2 cellular contexts compared by ENCODE assay signal in the genomic region with DNA sequence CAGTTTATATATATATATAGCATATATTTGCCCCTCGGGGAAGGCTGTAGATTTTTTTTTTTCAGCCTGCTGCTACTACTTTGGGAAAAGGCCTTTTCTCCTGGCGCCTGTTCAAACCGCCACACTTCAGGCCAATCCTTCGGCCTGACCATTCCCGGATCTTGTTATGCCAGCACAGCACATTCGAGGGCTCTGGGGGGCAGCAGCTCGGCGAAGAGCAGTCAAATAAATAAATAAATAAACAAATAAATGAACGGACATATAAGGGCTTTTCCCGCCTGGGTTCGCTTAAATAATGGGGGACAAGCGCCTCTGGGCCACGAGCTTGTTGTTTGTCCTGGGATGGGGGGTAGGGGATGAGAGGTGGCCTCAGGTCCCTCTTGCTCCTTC.
TF ChIP-seq lines count a peak whose summit lies in the region.

No MANE protein-coding gene starts in this region.

TF ChIP-seq in WTC11, 78 proteins besides CTCF, POLR2A, EP300 and RAD21:
- TF ChIP-seq, protein P1, sequence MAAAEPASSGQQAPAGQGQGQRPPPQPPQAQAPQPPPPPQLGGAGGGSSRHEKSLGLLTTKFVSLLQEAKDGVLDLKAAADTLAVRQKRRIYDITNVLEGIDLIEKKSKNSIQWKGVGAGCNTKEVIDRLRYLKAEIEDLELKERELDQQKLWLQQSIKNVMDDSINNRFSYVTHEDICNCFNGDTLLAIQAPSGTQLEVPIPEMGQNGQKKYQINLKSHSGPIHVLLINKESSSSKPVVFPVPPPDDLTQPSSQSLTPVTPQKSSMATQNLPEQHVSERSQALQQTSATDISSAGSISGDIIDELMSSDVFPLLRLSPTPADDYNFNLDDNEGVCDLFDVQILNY (CRISPR knock-in tag; IDR thresholded peaks at IDR 0.05): no peak
- TF ChIP-seq, protein P2, sequence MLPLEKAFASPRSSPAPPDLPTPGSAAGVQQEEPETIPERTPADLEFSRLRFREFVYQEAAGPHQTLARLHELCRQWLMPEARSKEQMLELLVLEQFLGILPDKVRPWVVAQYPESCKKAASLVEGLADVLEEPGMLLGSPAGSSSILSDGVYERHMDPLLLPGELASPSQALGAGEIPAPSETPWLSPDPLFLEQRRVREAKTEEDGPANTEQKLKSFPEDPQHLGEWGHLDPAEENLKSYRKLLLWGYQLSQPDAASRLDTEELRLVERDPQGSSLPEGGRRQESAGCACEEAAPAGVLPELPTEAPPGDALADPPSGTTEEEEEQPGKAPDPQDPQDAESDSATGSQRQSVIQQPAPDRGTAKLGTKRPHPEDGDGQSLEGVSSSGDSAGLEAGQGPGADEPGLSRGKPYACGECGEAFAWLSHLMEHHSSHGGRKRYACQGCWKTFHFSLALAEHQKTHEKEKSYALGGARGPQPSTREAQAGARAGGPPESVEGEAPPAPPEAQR (CRISPR knock-in tag; IDR thresholded peaks at IDR 0.05): no peak
- TF ChIP-seq CREB1 (CRISPR knock-in tag; IDR thresholded peaks at IDR 0.05): no peak
- TF ChIP-seq, protein P3, sequence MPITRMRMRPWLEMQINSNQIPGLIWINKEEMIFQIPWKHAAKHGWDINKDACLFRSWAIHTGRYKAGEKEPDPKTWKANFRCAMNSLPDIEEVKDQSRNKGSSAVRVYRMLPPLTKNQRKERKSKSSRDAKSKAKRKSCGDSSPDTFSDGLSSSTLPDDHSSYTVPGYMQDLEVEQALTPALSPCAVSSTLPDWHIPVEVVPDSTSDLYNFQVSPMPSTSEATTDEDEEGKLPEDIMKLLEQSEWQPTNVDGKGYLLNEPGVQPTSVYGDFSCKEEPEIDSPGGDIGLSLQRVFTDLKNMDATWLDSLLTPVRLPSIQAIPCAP (CRISPR knock-in tag; IDR thresholded peaks at IDR 0.05): no peak
- no peak; the same call in 1 of the 2 replicates for TF ChIP-seq TP53 (CRISPR knock-in tag; IDR thresholded peaks at IDR 0.05)
- no peak for TF ChIP-seq USF1 (CRISPR knock-in tag; IDR thresholded peaks at IDR 0.05)
- no peak for TF ChIP-seq ZNF425 (CRISPR knock-in tag; conservative IDR thresholded peaks at IDR 0.05)
- TF ChIP-seq NFATC4 (CRISPR knock-in tag; IDR thresholded peaks at IDR 0.05): no peak
- no peak for TF ChIP-seq ZNF532 (CRISPR knock-in tag; IDR thresholded peaks at IDR 0.05; ENCODE audit: borderline replicate concordance)

TF ChIP-seq in HepG2, 621 proteins besides CTCF, POLR2A, EP300 and RAD21:
- TF ChIP-seq, protein P4, sequence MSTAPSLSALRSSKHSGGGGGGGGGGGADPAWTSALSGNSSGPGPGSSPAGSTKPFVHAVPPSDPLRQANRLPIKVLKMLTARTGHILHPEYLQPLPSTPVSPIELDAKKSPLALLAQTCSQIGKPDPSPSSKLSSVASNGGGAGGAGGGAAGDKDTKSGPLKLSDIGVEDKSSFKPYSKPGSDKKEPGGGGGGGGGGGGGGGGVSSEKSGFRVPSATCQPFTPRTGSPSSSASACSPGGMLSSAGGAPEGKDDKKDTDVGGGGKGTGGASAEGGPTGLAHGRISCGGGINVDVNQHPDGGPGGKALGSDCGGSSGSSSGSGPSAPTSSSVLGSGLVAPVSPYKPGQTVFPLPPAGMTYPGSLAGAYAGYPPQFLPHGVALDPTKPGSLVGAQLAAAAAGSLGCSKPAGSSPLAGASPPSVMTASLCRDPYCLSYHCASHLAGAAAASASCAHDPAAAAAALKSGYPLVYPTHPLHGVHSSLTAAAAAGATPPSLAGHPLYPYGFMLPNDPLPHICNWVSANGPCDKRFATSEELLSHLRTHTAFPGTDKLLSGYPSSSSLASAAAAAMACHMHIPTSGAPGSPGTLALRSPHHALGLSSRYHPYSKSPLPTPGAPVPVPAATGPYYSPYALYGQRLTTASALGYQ (CRISPR knock-in tag; IDR thresholded peaks at IDR 0.05): 0 out of 2 replicates have a peak, but pooled peaks have one; percentile 33
- TF ChIP-seq SSRP1 (CRISPR knock-in tag; IDR thresholded peaks at IDR 0.05): no peak
- TF ChIP-seq HNF4A (CRISPR knock-in tag; IDR thresholded peaks at IDR 0.05): no peak
- TF ChIP-seq SP140L (CRISPR knock-in tag; IDR thresholded peaks at IDR 0.05; ENCODE audit: borderline replicate concordance): no peak
- no peak for TF ChIP-seq ATF7-NPFF (CRISPR knock-in tag; IDR thresholded peaks at IDR 0.05; ENCODE audit: low read depth)
